Comparison of ENCODE assay signal across 16 cellular contexts in genomic region chr9:105554042-105554441, GRCh38. TPM values are rescaled to one million over a fixed set of nuclear protein-coding genes. Genes with fewer than 3 reads are reported as not detected.
DNase-seq lines count a peak whose midpoint lies in the region; ATAC-seq and TF ChIP-seq lines count a peak whose summit lies in the region.
"Had no signal": no experiment of that assay in that cellular context is flagged by ENCODE, and none has a peak within 500 bp of the region (broad histone marks: within the 10 kb centered on the region; RNA-seq: fewer than 3 reads in every experiment).

No MANE protein-coding gene starts in this region.

- CTCF ChIA-PET in IMR-90 (lab: Yijun Ruan, JAX), result no interaction called here

- H3K4ac ChIP-seq in IMR-90 (ENCODE audit: low read depth, low read length), result no peak overlapping the region

- H3K36me3 ChIP-seq in IMR-90 (ENCODE audit: control insufficient read depth, insufficient read depth, low read length), result no peaks in the 10 kb centered on the region
- H3K36me3 ChIP-seq in fibroblast of lung (ENCODE audit: control insufficient read depth, insufficient read depth, low read length), result no peaks in the 10 kb centered on the region

- no peak overlapping the region for H3K27ac ChIP-seq in IMR-90 (ENCODE audit: insufficient read depth, low read length)
- no peak overlapping the region for H3K27ac ChIP-seq in fibroblast of lung (ENCODE audit: insufficient read depth, low read length)
- H3K27ac ChIP-seq: A549, C4-2B, KMS-11 had no signal

- H3K18ac ChIP-seq in IMR-90 (ENCODE audit: low read depth, low read length), result no peak overlapping the region

- BruUV-seq in IMR-90 (replicated peaks; lab: Mats Ljungman, UMichigan), result no TSS peak

- no peak overlapping the region for H2BK5ac ChIP-seq in IMR-90 (ENCODE audit: low read depth, low read length, poor library complexity, severe bottlenecking)

- H3K9me3 ChIP-seq in IMR-90 (ENCODE audit: control insufficient read depth, insufficient read depth, low read length), result no peaks in the 10 kb centered on the region
- no peaks in the 10 kb centered on the region for H3K9me3 ChIP-seq in fibroblast of lung (ENCODE audit: control insufficient read depth, insufficient read depth, low read depth, low read length)
- H3K9me3 ChIP-seq: A549 had no signal

- H2BK20ac ChIP-seq in IMR-90 (ENCODE audit: low read depth, low read length), result no peak overlapping the region

- in situ Hi-C loops in IMR-90 (cut with MboI; ENCODE audit: low sequenced_read_pairs), result no loop called here

- TF ChIP-seq CTCF in IMR-90 (conservative IDR thresholded peaks at IDR 0.05; ENCODE audit: low read depth, low read length) (no peak), fibroblast of lung (conservative IDR thresholded peaks at IDR 0.05 in 1 of 2, IDR thresholded peaks at IDR 0.05 in 1 of 2; ENCODE audit: low read depth in 1 of 2, low read length in 2 of 2) (no peak), progenitor cell of endocrine pancreas (IDR thresholded peaks at IDR 0.05; ENCODE audit: unreplicated experiment) (no peak)

- H3K9me1 ChIP-seq in IMR-90 (ENCODE audit: insufficient read depth, low read length), result no peaks in the 10 kb centered on the region

- no peak overlapping the region for H3K4me2 ChIP-seq in IMR-90 (ENCODE audit: low read depth, low read length)
- H3K4me2 ChIP-seq in fibroblast of lung (ENCODE audit: extremely low read depth, insufficient read depth, low read length), result no peak overlapping the region
- H3K4me2 ChIP-seq: A549, KMS-11 had no signal

- H2BK120ac ChIP-seq in IMR-90 (ENCODE audit: low read depth, low read length), result no peak overlapping the region

- no peaks in the 10 kb centered on the region for H3K9me3 Mint-ChIP-seq in progenitor cell of endocrine pancreas (ENCODE audit: low read depth)
- no peaks in the 10 kb centered on the region for H3K9me3 Mint-ChIP-seq in stimulated activated naive B cell treated with anti-CD40 and anti-IgM and Interleukin-4, amounts not matched to agents 10 μg/mL and 1 μg/mL and 100 μg/mL, for 72 hours

- no peaks in the 10 kb centered on the region for H3K27me3 ChIP-seq in IMR-90 (ENCODE audit: control insufficient read depth, insufficient read depth, low read length)
- no peaks in the 10 kb centered on the region for H3K27me3 ChIP-seq in fibroblast of lung (ENCODE audit: control insufficient read depth, insufficient read depth, low read length)

- intact Hi-C loops in IMR-90 (cut with micrococcal nuclease), result no loop called here

- H2AFZ ChIP-seq in IMR-90 (replicated peaks; ENCODE audit: low read length, poor library complexity) (no peak overlapping the region), fibroblast of lung (ENCODE audit: low read length) (no peak overlapping the region)

- dilution Hi-C loops in IMR-90 (cut with HindIII; ENCODE audit: low sequenced_read_pairs, unreplicated experiment), result no loop called here

- H3K9ac ChIP-seq in IMR-90 (ENCODE audit: low read depth, low read length), result no peak overlapping the region
- no peak overlapping the region for H3K9ac ChIP-seq in fibroblast of lung (ENCODE audit: insufficient read depth, low read length)
- H3K9ac ChIP-seq: KMS-11 had no signal

- H3K23ac ChIP-seq in IMR-90 (ENCODE audit: low read depth, low read length), result no peak overlapping the region

- no peak for TF ChIP-seq POLR2A in IMR-90 (IDR thresholded peaks at IDR 0.05; ENCODE audit: low read depth, low read length)

- no peak overlapping the region for H2BK15ac ChIP-seq in IMR-90 (ENCODE audit: low read depth, low read length)

- H4K20me1 ChIP-seq in IMR-90 (ENCODE audit: insufficient read depth, low read length) (no peaks in the 10 kb centered on the region), fibroblast of lung (ENCODE audit: control insufficient read depth, extremely low read depth, insufficient read depth, low read length) (no peaks in the 10 kb centered on the region)

- H3K4me1 Mint-ChIP-seq in progenitor cell of endocrine pancreas (ENCODE audit: low read depth), result peaks cover 13% of the 10 kb centered on the region
- H3K4me1 Mint-ChIP-seq in stimulated activated naive B cell treated with anti-CD40 and anti-IgM and Interleukin-4, amounts not matched to agents 10 μg/mL and 1 μg/mL and 100 μg/mL, for 72 hours, result peaks cover 7 to 8% of the 10 kb centered on the region in 2 donors

- no peak overlapping the region for H3K4me3 Mint-ChIP-seq in progenitor cell of endocrine pancreas (ENCODE audit: low read depth)
- H3K4me3 Mint-ChIP-seq in stimulated activated naive B cell treated with anti-CD40 and anti-IgM and Interleukin-4, amounts not matched to agents 10 μg/mL and 1 μg/mL and 100 μg/mL, for 72 hours, result no peak overlapping the region

- H4K91ac ChIP-seq in IMR-90 (ENCODE audit: insufficient read depth, low read depth, low read length), result no peak overlapping the region

- H2AK5ac ChIP-seq in IMR-90 (ENCODE audit: low read depth, low read length), result no peak overlapping the region

- H3K27ac Mint-ChIP-seq in progenitor cell of endocrine pancreas, result peak overlapping the region; percentile 31
- no peak overlapping the region for H3K27ac Mint-ChIP-seq in stimulated activated naive B cell treated with anti-CD40 and anti-IgM and Interleukin-4, amounts not matched to agents 10 μg/mL and 1 μg/mL and 100 μg/mL, for 72 hours

- H4K5ac ChIP-seq in IMR-90 (ENCODE audit: low read depth, low read length), result no peak overlapping the region

- POLR2A ChIA-PET in IMR-90 (lab: Charles Lee; ENCODE audit: unreplicated experiment), result no interaction called here

- TF ChIP-seq RAD21 in IMR-90 (IDR thresholded peaks at IDR 0.05; ENCODE audit: low read length), result no peak

- H3K4me3 ChIP-seq in IMR-90 (ENCODE audit: insufficient read depth, low read depth, low read length) (no peak overlapping the region), fibroblast of lung (replicated peaks in 1 of 4; ENCODE audit: control extremely low read depth in 1 of 4, insufficient read depth in 1 of 4, low read depth in 3 of 4, low read length in 4 of 4) (no peak overlapping the region)
- H3K4me3 ChIP-seq: A549 had no signal

- H3K79me1 ChIP-seq in IMR-90 (ENCODE audit: low read depth in 1 of 2, low read length in 2 of 2), result peaks cover 8 to 11% of the 10 kb centered on the region in 2 experiments

- ATAC-seq in IMR-90 (ENCODE audit: low read depth) (no peak), GM18909 (IDR thresholded peaks at IDR 0.05; ENCODE audit: poor library complexity, unreplicated experiment) (no peak)
- ATAC-seq in stimulated activated naive B cell treated with anti-CD40 and anti-IgM and Interleukin-4, amounts not matched to agents 10 μg/mL and 1 μg/mL and 100 μg/mL, for 72 hours (replicated peaks), result no peak
- ATAC-seq: A549 had no signal

- no peaks in the 10 kb centered on the region for H3K27me3 Mint-ChIP-seq in progenitor cell of endocrine pancreas
- no peaks in the 10 kb centered on the region for H3K27me3 Mint-ChIP-seq in stimulated activated naive B cell treated with anti-CD40 and anti-IgM and Interleukin-4, amounts not matched to agents 10 μg/mL and 1 μg/mL and 100 μg/mL, for 72 hours

- peaks cover 3% of the 10 kb centered on the region for H3K36me3 Mint-ChIP-seq in progenitor cell of endocrine pancreas (ENCODE audit: insufficient read depth)
- H3K36me3 Mint-ChIP-seq in stimulated activated naive B cell treated with anti-CD40 and anti-IgM and Interleukin-4, amounts not matched to agents 10 μg/mL and 1 μg/mL and 100 μg/mL, for 72 hours, result peaks cover 0 to 3% of the 10 kb centered on the region in 2 donors

- WGBS in IMR-90 (ENCODE audit: extremely low coverage in 2 of 2, insufficient read length in 1 of 2), 2 experiments, result 51% methylated on average over 9 of the region's 10 CpGs; no CpG with 5 or more reads in 1 of the 2 experiments

- no peak overlapping the region for H3K14ac ChIP-seq in IMR-90 (replicated peaks; ENCODE audit: low read depth, low read length)

- H2AK9ac ChIP-seq in IMR-90 (replicated peaks; ENCODE audit: low read depth, low read length, poor library complexity), result no peak overlapping the region

- peaks cover 5% of the 10 kb centered on the region for H3K79me2 ChIP-seq in fibroblast of lung (ENCODE audit: control insufficient read depth, insufficient read depth, low read length)

- H3K4me1 ChIP-seq in IMR-90 (ENCODE audit: control insufficient read depth, insufficient read depth, low read length), result no peaks in the 10 kb centered on the region
- no peaks in the 10 kb centered on the region for H3K4me1 ChIP-seq in fibroblast of lung (ENCODE audit: control insufficient read depth, extremely low read depth, insufficient read depth, low read length)
- H3K4me1 ChIP-seq: A549 had no signal

- peak; percentile 51 for DNase-seq in activated effector memory CD4-positive, alpha-beta T cell treated with anti-CD3 and anti-CD28 coated beads, Interleukin-2, amount 50 U/mL, for 16 hours
- no peak for DNase-seq in activated effector memory CD4-positive, alpha-beta T cell treated with Interleukin-2 at 50 U/mL for 16 hours
- DNase-seq in IMR-90, result peak; percentile 41
- DNase-seq in fibroblast of lung (ENCODE audit: low read depth in 2 of 2), result peak; percentile 7 to 20
- DNase-seq in progenitor cell of endocrine pancreas (ENCODE audit: low spot score, unreplicated experiment), result no peak
- no peak for DNase-seq in pons (ENCODE audit: low spot score)
- no peak for DNase-seq in stimulated activated naive B cell treated with anti-CD40 and anti-IgM and Interleukin-4, amounts not matched to agents 10 μg/mL and 1 μg/mL and 100 μg/mL, for 72 hours
- DNase-seq: GF-D8, MM.1S, NCI-H1105, NCI-H1694 treated with DMSO at 0.1 percent for 48 hours, NCI-H774 had no signal

- H4K8ac ChIP-seq in IMR-90 (ENCODE audit: low read depth in 2 of 2, low read length in 2 of 2), result no peak overlapping the region

- H3K56ac ChIP-seq in IMR-90 (ENCODE audit: extremely low read depth, insufficient read depth, low read length), result no peak overlapping the region

TF ChIP-seq in IMR-90, 13 proteins besides CTCF, POLR2A, EP300 and RAD21 (continues in another document):
- TF ChIP-seq NFE2L2 (IDR thresholded peaks at IDR 0.05; ENCODE audit: low read depth, low read length), result no peak
- no peak for TF ChIP-seq ELK1 (IDR thresholded peaks at IDR 0.05; ENCODE audit: borderline replicate concordance, low read depth, low read length)

RNA-seq across cellular contexts. Expression of gene FKTN, which starts 3.9 kb away (rescaled TPM):
- total RNA-seq in IMR-90 (2012; rRNA removed) (20.3 and 23.9 TPM in 2 replicates), fibroblast of lung (29.0 and 32.9 TPM in 2 replicates), progenitor cell of endocrine pancreas (17.7 and 19.0 TPM in 2 replicates)
- polyA plus RNA-seq in IMR-90 (2012; rRNA removed) (6.8 and 8.6 TPM in 2 replicates), fibroblast of lung (22.8 and 31.0 TPM in 2 replicates)
- 1.5 and 2.7 TPM in 2 replicates for polyA plus RNA-seq in IMR-90 (2012; cell fraction: cytosol; rRNA removed)
- 2.6 and 13.8 TPM in 2 replicates for polyA plus RNA-seq in IMR-90 (2012; cell fraction: nucleus; rRNA removed; ENCODE audit: low replicate concordance)
- polyA plus RNA-seq in fibroblast of lung (2012), result 11.1 and 15.7 TPM in 2 replicates
- polyA minus RNA-seq in fibroblast of lung (ENCODE audit: low replicate concordance), result 4.6 and 15.7 TPM in 2 replicates

Comparison
In these comparisons a context has a peak if more than half of its experiments do, and no peak if none do; other contexts are left out.
1. DNase-seq: peak in activated effector memory CD4-positive, alpha-beta T cell treated with anti-CD3 and anti-CD28 coated beads, Interleukin-2, amount 50 U/mL, for 16 hours (single experiment), IMR-90 (single experiment) and fibroblast of lung (2 of 2); none in activated effector memory CD4-positive, alpha-beta T cell treated with Interleukin-2 at 50 U/mL for 16 hours (single experiment), progenitor cell of endocrine pancreas (single experiment), pons (single experiment) and stimulated activated naive B cell treated with anti-CD40 and anti-IgM and Interleukin-4, amounts not matched to agents 10 μg/mL and 1 μg/mL and 100 μg/mL, for 72 hours (single experiment).